ENCODE assay signal across 11 cellular contexts in genomic region chr4:37836838-37837413, GRCh38. TPM values are rescaled to one million over a fixed set of nuclear protein-coding genes. Genes with fewer than 3 reads are reported as not detected.
DNase-seq lines count a peak whose midpoint lies in the region; ATAC-seq, FAIRE-seq and TF ChIP-seq lines count a peak whose summit lies in the region.
"Had no signal": no experiment of that assay in that cellular context is flagged by ENCODE, and none has a peak within 500 bp of the region (broad histone marks: within the 10 kb centered on the region; RNA-seq: fewer than 3 reads in every experiment).

No MANE protein-coding gene starts in this region.

- H3K27me3 ChIP-seq in BLaER1 treated with 17β-estradiol and CSF1 and Interleukin-3, amounts not matched to agents 10 nM and 100 nM: no peaks in the 10 kb centered on the region
- H3K27me3 ChIP-seq in H9 (ENCODE audit: insufficient read depth, low read length) (no peaks in the 10 kb centered on the region), GM12878 (replicated peaks in 1 of 2; ENCODE audit: control insufficient read depth in 2 of 2, insufficient read depth in 2 of 2, low read length in 1 of 2) (no peaks in the 10 kb centered on the region)

- peak overlapping the region; percentile 57 to 78 (median 71) for H3K4me2 ChIP-seq in BLaER1 treated with 17β-estradiol and CSF1 and Interleukin-3, amounts not matched to agents 10 nM and 100 nM
- no peak overlapping the region for H3K4me2 ChIP-seq in H9 (ENCODE audit: insufficient read depth, insufficient read length, low read length)
- H3K4me2 ChIP-seq in GM12878 (ENCODE audit: control insufficient read depth, insufficient read depth): no peak overlapping the region; the same call in 1 of the 2 replicates

- no peak overlapping the region; the same call in 1 of the 2 replicates for H3K14ac ChIP-seq in H9 (ENCODE audit: insufficient read depth, low read length)

- no peak overlapping the region; a peak in 1 of 20 replicates for H3K4me3 ChIP-seq in BLaER1 treated with 17β-estradiol and CSF1 and Interleukin-3, amounts not matched to agents 10 nM and 100 nM
- no peak overlapping the region for H3K4me3 ChIP-seq in GM12878

- in situ Hi-C loops in GM12878 (cut with MboI): no loop called here
- in situ Hi-C loops in KBM-7 (cut with MboI; ENCODE audit: low pct_unique_long_range_greater_than_20kb, low sequenced_read_pairs): loop anchor here (25.0 kb wide), 1 partner anchor 850 kb away; no protein-coding TSS in a partner anchor

- H3K9me3 ChIP-seq in BLaER1 treated with 17β-estradiol and CSF1 and Interleukin-3, amounts not matched to agents 10 nM and 100 nM (replicated peaks in 1 of 11): no peaks in the 10 kb centered on the region
- H3K9me3 ChIP-seq in H9 (ENCODE audit: control insufficient read depth, low read depth, low read length): no peaks in the 10 kb centered on the region
- no peaks in the 10 kb centered on the region for H3K9me3 ChIP-seq in GM12878 (replicated peaks; ENCODE audit: control insufficient read depth, insufficient read depth, low read length)

- H3K23ac ChIP-seq in H9 (ENCODE audit: insufficient read length, low read depth, low read length): no peak overlapping the region

- BruUV-seq in GM12878 (replicated peaks; lab: Mats Ljungman, UMichigan): no TSS peak

- ATAC-seq in GM12878: peak; percentile 51
- no peak for ATAC-seq in natural killer cell treated with Interleukin-12 subunit alpha and Interleukin-12 subunit beta and Interleukin-15 and Interleukin-18, amount 100 ng/mL, for 72 hours

- no peak overlapping the region for H2AK5ac ChIP-seq in H9 (ENCODE audit: insufficient read length, low read length)

- DNase-seq in H9 (no peak), GM12878 (ENCODE audit: low read depth, low spot score) (no peak), NCI-H2107 treated with DMSO at 0.1 percent for 48 hours (lab: John Stamatoyannopoulos, UW; ENCODE audit: unreplicated experiment) (no peak), KBM-7 (no peak), KG1 (lab: John Stamatoyannopoulos, UW) (no peak)
- DNase-seq in natural killer cell treated with Interleukin-12 subunit alpha and Interleukin-12 subunit beta and Interleukin-15 and Interleukin-18, amount 100 ng/mL, for 72 hours (ENCODE audit: low spot score): no peak
- DNase-seq in stimulated activated CD4-positive, alpha-beta T cell treated with anti-CD3 and anti-CD28 coated beads, Interleukin-2, amount 100 ng/mL, for 48 hours: no peak
- DNase-seq: COR-L47, NCI-H446, retina had no signal

- no peaks in the 10 kb centered on the region for H3K23me2 ChIP-seq in H9 (ENCODE audit: insufficient read length, low read depth, low read length, poor library complexity, severe bottlenecking)

- no peak for TF ChIP-seq POLR2A in GM12878 (IDR thresholded peaks at IDR 0.05; ENCODE audit: low read depth, low read length)

- FAIRE-seq in GM12878 (lab: Jason Lieb, UNC): no peak

- SMC1A ChIA-PET in GM12878 (lab: Charles Lee; ENCODE audit: uncharacterized antibody, unreplicated experiment): interaction anchor here (1.2 to 1.5 kb wide), 2 partner anchors 9 to 13 kb away, joined by 3 to 4 read pairs; no protein-coding TSS in a partner anchor

- no peak overlapping the region for H4K5ac ChIP-seq in H9 (ENCODE audit: insufficient read length, low read depth, low read length)

- peaks cover 11 to 35% (median 20%) of the 10 kb centered on the region in 3 experiments; a peak in 6 of 7 replicates for H3K36me3 Mint-ChIP-seq in H9 (ENCODE audit: insufficient read depth in 1 of 3, low read depth in 3 of 3)
- H3K36me3 Mint-ChIP-seq in natural killer cell treated with Interleukin-12 subunit alpha and Interleukin-12 subunit beta and Interleukin-15 and Interleukin-18, amount 100 ng/mL, for 72 hours: peaks cover 23% of the 10 kb centered on the region

- no peak overlapping the region for H3K56ac ChIP-seq in H9 (ENCODE audit: insufficient read length, low read depth, low read length)

- no peaks in the 10 kb centered on the region for H3K27me3 Mint-ChIP-seq in H9 (ENCODE audit: low read depth)
- H3K27me3 Mint-ChIP-seq in natural killer cell treated with Interleukin-12 subunit alpha and Interleukin-12 subunit beta and Interleukin-15 and Interleukin-18, amount 100 ng/mL, for 72 hours: no peaks in the 10 kb centered on the region

- no peak overlapping the region for H2BK15ac ChIP-seq in H9 (ENCODE audit: low read depth, low read length)

- no peak overlapping the region for H2BK20ac ChIP-seq in H9 (ENCODE audit: low read depth, low read length, poor library complexity, severe bottlenecking)

- no peak overlapping the region for H4K8ac ChIP-seq in H9 (replicated peaks; ENCODE audit: insufficient read length, low read depth, low read length)

- H3K4me1 ChIP-seq in BLaER1 treated with 17β-estradiol and CSF1 and Interleukin-3, amounts not matched to agents 10 nM and 100 nM: peaks cover 17 to 33% (median 19%) of the 10 kb centered on the region in 10 experiments
- H3K4me1 ChIP-seq in H9 (ENCODE audit: insufficient read depth, low read length) (no peaks in the 10 kb centered on the region), GM12878 (ENCODE audit: control insufficient read depth, insufficient read depth, low read length) (peaks cover 5% of the 10 kb centered on the region; the same call in 1 of the 2 replicates)

- no peaks in the 10 kb centered on the region for H3K4me1 Mint-ChIP-seq in H9
- peaks cover 24 to 26% of the 10 kb centered on the region in 2 donors for H3K4me1 Mint-ChIP-seq in natural killer cell treated with Interleukin-12 subunit alpha and Interleukin-12 subunit beta and Interleukin-15 and Interleukin-18, amount 100 ng/mL, for 72 hours (ENCODE audit: low read depth in 2 of 2)

- RAD21 ChIA-PET in GM12878 (lab: Charles Lee; ENCODE audit: unreplicated experiment): no interaction called here

- no peak overlapping the region for H3K4me3 Mint-ChIP-seq in H9
- peak overlapping the region; percentile 24 for H3K4me3 Mint-ChIP-seq in natural killer cell treated with Interleukin-12 subunit alpha and Interleukin-12 subunit beta and Interleukin-15 and Interleukin-18, amount 100 ng/mL, for 72 hours

- no peak overlapping the region for H3K4ac ChIP-seq in H9 (ENCODE audit: low read depth, low read length)

- H3K27ac Mint-ChIP-seq in H9: no peak overlapping the region
- peak overlapping the region; percentile 27 to 42 for H3K27ac Mint-ChIP-seq in natural killer cell treated with Interleukin-12 subunit alpha and Interleukin-12 subunit beta and Interleukin-15 and Interleukin-18, amount 100 ng/mL, for 72 hours

- TF ChIP-seq CTCF in H9 (conservative IDR thresholded peaks at IDR 0.05) (no peak), GM12878 (IDR thresholded peaks at IDR 0.05 in 2 of 3, conservative IDR thresholded peaks at IDR 0.05 in 1 of 3; ENCODE audit: control insufficient read depth in 2 of 3, extremely low read depth in 1 of 3, insufficient read depth in 1 of 3, low read depth in 3 of 3, low read length in 3 of 3) (no peak)

- no peak overlapping the region for H2BK12ac ChIP-seq in H9 (ENCODE audit: insufficient read length, low read depth, low read length)

- no peak overlapping the region for H3K18ac ChIP-seq in H9 (ENCODE audit: insufficient read length, low read depth, low read length)

- H3K36me3 ChIP-seq in BLaER1 treated with 17β-estradiol and CSF1 and Interleukin-3, amounts not matched to agents 10 nM and 100 nM: peaks cover 61 to 99% (median 87%) of the 10 kb centered on the region in 11 experiments
- H3K36me3 ChIP-seq in GM12878 (ENCODE audit: control insufficient read depth in 2 of 2, insufficient read depth in 2 of 2, low read length in 1 of 2): peaks cover 9 to 21% of the 10 kb centered on the region in 2 experiments

- CTCF ChIA-PET in GM12878 (lab: Yijun Ruan, JAX): interaction anchor here (1.3 kb wide), 1 partner anchor 11 kb away, joined by 4 read pairs; no protein-coding TSS in a partner anchor

- H3K79me2 ChIP-seq in H9 (ENCODE audit: insufficient read depth, low read length): no peaks in the 10 kb centered on the region
- H3K79me2 ChIP-seq in GM12878 (ENCODE audit: control insufficient read depth, insufficient read depth, low read length): no peaks in the 10 kb centered on the region

- POLR2A ChIA-PET in GM12878 (lab: Charles Lee): no interaction called here

- peaks cover 0 to 4% (median 0%) of the 10 kb centered on the region in 11 experiments; a peak in 1 of 22 replicates for H4K20me1 ChIP-seq in BLaER1 treated with 17β-estradiol and CSF1 and Interleukin-3, amounts not matched to agents 10 nM and 100 nM
- H4K20me1 ChIP-seq in H9 (ENCODE audit: control insufficient read depth, insufficient read depth, insufficient read length) (no peaks in the 10 kb centered on the region), GM12878 (ENCODE audit: control insufficient read depth, insufficient read depth) (no peaks in the 10 kb centered on the region)

- no peak overlapping the region for H3T11ph ChIP-seq in H9 (ENCODE audit: low read length)

- H3K9ac ChIP-seq in BLaER1 treated with 17β-estradiol and CSF1 and Interleukin-3, amounts not matched to agents 10 nM and 100 nM: 0 out of 22 replicates have a peak overlapping the region, but pooled peaks of 2 of the 11 experiments have one; percentile 2 to 4
- H3K9ac ChIP-seq in H9 (ENCODE audit: extremely low read depth, insufficient read length, low read length) (no peak overlapping the region), GM12878 (ENCODE audit: control insufficient read depth, insufficient read depth, low read length) (no peak overlapping the region)

- no peak overlapping the region for H2BK120ac ChIP-seq in H9 (ENCODE audit: low read depth, low read length, poor library complexity, severe bottlenecking)

- peak overlapping the region in 7 of 11 experiments; percentile 2 to 52 (median 11); a peak in 8 of 22 replicates for H3K27ac ChIP-seq in BLaER1 treated with 17β-estradiol and CSF1 and Interleukin-3, amounts not matched to agents 10 nM and 100 nM
- H3K27ac ChIP-seq in H9 (ENCODE audit: insufficient read length, low read depth, low read length) (no peak overlapping the region), GM12878 (ENCODE audit: control insufficient read depth, insufficient read depth) (no peak overlapping the region)

- intact Hi-C loops in GM12878 (cut with micrococcal nuclease; ENCODE audit: unreplicated experiment): no loop called here

- peak overlapping the region; percentile 77 for H2BK5ac ChIP-seq in H9 (ENCODE audit: insufficient read length, low read length)

- no peak for TF ChIP-seq RAD21 in GM12878 (IDR thresholded peaks at IDR 0.05; ENCODE audit: insufficient read depth, low read depth, low read length)

- WGBS in H9 (ENCODE audit: extremely low coverage, insufficient read length, low lambda C conversion rate): no CpG with 5 or more reads among the region's 4 CpGs
- WGBS in GM12878 (ENCODE audit: insufficient coverage, insufficient replicate concordance, low lambda C conversion rate, missing lambda C conversion rate): 96% methylated on average over 4 of the region's 4 CpGs

- H2AFZ ChIP-seq in H9 (ENCODE audit: low read length) (no peak overlapping the region), GM12878 (ENCODE audit: control insufficient read depth, low read depth, low read length) (no peak overlapping the region)

- H4K91ac ChIP-seq in H9 (ENCODE audit: insufficient read length, low read depth, low read length): no peak overlapping the region

- H3K79me1 ChIP-seq in H9 (ENCODE audit: insufficient read depth, low read depth, low read length, poor library complexity, severe bottlenecking): no peaks in the 10 kb centered on the region

- TF ChIP-seq EP300 in GM12878 (IDR thresholded peaks at IDR 0.05; ENCODE audit: borderline replicate concordance in 1 of 2, control insufficient read depth in 1 of 2, low read depth in 2 of 2, low read length in 2 of 2): no peak

- H3K9me3 Mint-ChIP-seq in H9: no peaks in the 10 kb centered on the region
- H3K9me3 Mint-ChIP-seq in natural killer cell treated with Interleukin-12 subunit alpha and Interleukin-12 subunit beta and Interleukin-15 and Interleukin-18, amount 100 ng/mL, for 72 hours: no peaks in the 10 kb centered on the region

RNA-seq across cellular contexts. Expression of gene PGM2, which starts 10.4 kb away (rescaled TPM):
- total RNA-seq in H9 (2021): 26.6 and 30.4 TPM in 2 replicates
- total RNA-seq in GM12878 (2013; cell fraction: nucleolus; rRNA removed): 38.8 and 42.8 TPM in 2 replicates
- 31.4 and 36.5 TPM in 2 replicates for total RNA-seq in GM12878 (2014; rRNA removed)
- total RNA-seq in GM12878 (2014; rRNA removed; fragmentation: Illumina TruSeq; extraction: Trizol): 39.7 and 40.1 TPM in 2 replicates
- total RNA-seq in GM12878 (2021): 39.2 and 41.1 TPM in 2 replicates
- 12.4 TPM for polyA plus RNA-seq in GM12878 (2011; ENCODE audit: low read depth)
- polyA plus RNA-seq in GM12878 (2011; rRNA removed): 39.3 and 65.2 TPM in 2 replicates
- 19.4 and 20.9 TPM in 2 replicates for polyA plus RNA-seq in GM12878 (2011; cell fraction: cytosol; rRNA removed)
- 21.9 and 36.0 TPM in 2 replicates for polyA plus RNA-seq in GM12878 (2011; cell fraction: nucleus; rRNA removed)
- polyA plus RNA-seq in GM12878 (2012): 15.5 and 18.3 TPM in 2 replicates
- 35.1 and 43.9 TPM in 2 replicates for polyA plus RNA-seq in GM12878 (2014; fragmentation: Illumina TruSeq; extraction: Trizol)
- 10 to 100 TPM; 11.9 to 15.1 TPM for polyA plus RNA-seq in GM12878 (2014; fragmentation: Nextera tagmentation; extraction: Ambion mirVana)
- 24.2 and 24.4 TPM in 2 replicates for polyA plus RNA-seq in GM12878 (2014; rRNA removed)
- 10 to 100 TPM; 40.9 to 41.7 TPM for polyA plus RNA-seq in GM12878 (2016; fragmentation: Nextera tagmentation; extraction: Ambion mirVana)
- polyA minus RNA-seq in GM12878 (2011; rRNA and poly(A)+ RNA removed): 23.2 and 24.4 TPM in 2 replicates
- polyA minus RNA-seq in GM12878 (2011; cell fraction: cytosol; rRNA and poly(A)+ RNA removed): 13.0 and 16.8 TPM in 2 replicates
- polyA minus RNA-seq in GM12878 (2011; cell fraction: nucleus; rRNA and poly(A)+ RNA removed): 8.8 and 13.0 TPM in 2 replicates
- 10 to 100 TPM; 50.7 to 52.2 TPM for total RNA-seq in natural killer cell treated with Interleukin-12 subunit alpha and Interleukin-12 subunit beta and Interleukin-15 and Interleukin-18, amount 100 ng/mL, for 72 hours

RNA-seq across cellular contexts. Expression of gene TBC1D1, which starts 54.0 kb away (rescaled TPM):
- total RNA-seq in H9 (2021) (101 and 109 TPM in 2 replicates), GM12878 (2014; rRNA removed) (93.2 and 102 TPM in 2 replicates), GM12878 (2014; rRNA removed; fragmentation: Illumina TruSeq; extraction: Trizol) (75.4 and 79.7 TPM in 2 replicates), GM12878 (2021) (78.8 and 89.7 TPM in 2 replicates)
- total RNA-seq in GM12878 (2013; cell fraction: nucleolus; rRNA removed): 94.2 and 97.3 TPM in 2 replicates
- 41.7 TPM for polyA plus RNA-seq in GM12878 (2011; ENCODE audit: low read depth)
- polyA plus RNA-seq in GM12878 (2011; rRNA removed) (54.8 and 59.0 TPM in 2 replicates), GM12878 (2014; fragmentation: Illumina TruSeq; extraction: Trizol) (49.4 and 60.9 TPM in 2 replicates), GM12878 (2014; fragmentation: Nextera tagmentation; extraction: Ambion mirVana) (10 to 100 TPM in 1 of 2 experiments, 1 to 10 TPM in 1; 5.3 to 15.4 TPM), GM12878 (2014; rRNA removed) (75.5 and 79.3 TPM in 2 replicates), GM12878 (2016; fragmentation: Nextera tagmentation; extraction: Ambion mirVana) (10 to 100 TPM; 29.2 to 47.9 TPM)
- 59.9 and 62.1 TPM in 2 replicates for polyA plus RNA-seq in GM12878 (2011; cell fraction: cytosol; rRNA removed)
- 42.2 and 47.0 TPM in 2 replicates for polyA plus RNA-seq in GM12878 (2011; cell fraction: nucleus; rRNA removed)
- 70.2 and 70.7 TPM in 2 replicates for polyA plus RNA-seq in GM12878 (2012)
- 86.2 and 97.2 TPM in 2 replicates for polyA minus RNA-seq in GM12878 (2011; rRNA and poly(A)+ RNA removed)
- polyA minus RNA-seq in GM12878 (2011; cell fraction: cytosol; rRNA and poly(A)+ RNA removed): 37.2 and 46.3 TPM in 2 replicates
- polyA minus RNA-seq in GM12878 (2011; cell fraction: nucleus; rRNA and poly(A)+ RNA removed): 31.7 and 56.9 TPM in 2 replicates
- 10 to 100 TPM; 47.9 to 66.6 TPM for total RNA-seq in natural killer cell treated with Interleukin-12 subunit alpha and Interleukin-12 subunit beta and Interleukin-15 and Interleukin-18, amount 100 ng/mL, for 72 hours

Comparison
In these comparisons a context has a peak if more than half of its experiments do, and no peak if none do; other contexts are left out.
1. H3K27ac ChIP-seq: peak in BLaER1 treated with 17β-estradiol and CSF1 and Interleukin-3, amounts not matched to agents 10 nM and 100 nM (7 of 11); none in H9 (single experiment) and GM12878 (single experiment).
2. H3K4me2 ChIP-seq: peak in BLaER1 treated with 17β-estradiol and CSF1 and Interleukin-3, amounts not matched to agents 10 nM and 100 nM (11 of 11); none in H9 (single experiment) and GM12878 (single experiment).
3. H3K27ac Mint-ChIP-seq: peak in natural killer cell treated with Interleukin-12 subunit alpha and Interleukin-12 subunit beta and Interleukin-15 and Interleukin-18, amount 100 ng/mL, for 72 hours (2 of 2); none in H9 (0 of 3).